1 cellular context compared by ENCODE assay signal in the genomic region with DNA sequence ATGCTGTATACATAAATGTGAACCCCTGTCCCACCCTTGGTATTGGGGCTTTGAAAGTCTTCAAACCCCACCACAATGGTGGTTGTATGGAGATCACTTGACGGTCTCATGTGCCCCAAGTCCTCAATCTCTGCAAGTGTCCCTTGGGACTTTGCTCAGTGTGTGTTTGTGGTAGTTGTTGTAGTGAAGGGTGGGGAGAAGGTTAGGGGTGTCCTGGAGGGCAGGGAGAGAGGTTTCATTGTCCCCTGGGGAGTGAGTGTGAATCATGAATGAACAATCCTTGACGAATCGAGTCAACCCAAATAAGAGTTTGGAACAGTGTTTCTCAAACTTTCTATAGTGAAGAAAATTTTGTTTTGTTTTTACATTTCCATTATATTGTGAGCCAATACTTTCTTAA.
TF ChIP-seq lines count a peak whose summit lies in the region.

No MANE protein-coding gene starts in this region.

TF ChIP-seq in HCT116, 20 proteins besides CTCF, POLR2A, EP300 and RAD21 (continued from another document):
- TF ChIP-seq, protein P1, sequence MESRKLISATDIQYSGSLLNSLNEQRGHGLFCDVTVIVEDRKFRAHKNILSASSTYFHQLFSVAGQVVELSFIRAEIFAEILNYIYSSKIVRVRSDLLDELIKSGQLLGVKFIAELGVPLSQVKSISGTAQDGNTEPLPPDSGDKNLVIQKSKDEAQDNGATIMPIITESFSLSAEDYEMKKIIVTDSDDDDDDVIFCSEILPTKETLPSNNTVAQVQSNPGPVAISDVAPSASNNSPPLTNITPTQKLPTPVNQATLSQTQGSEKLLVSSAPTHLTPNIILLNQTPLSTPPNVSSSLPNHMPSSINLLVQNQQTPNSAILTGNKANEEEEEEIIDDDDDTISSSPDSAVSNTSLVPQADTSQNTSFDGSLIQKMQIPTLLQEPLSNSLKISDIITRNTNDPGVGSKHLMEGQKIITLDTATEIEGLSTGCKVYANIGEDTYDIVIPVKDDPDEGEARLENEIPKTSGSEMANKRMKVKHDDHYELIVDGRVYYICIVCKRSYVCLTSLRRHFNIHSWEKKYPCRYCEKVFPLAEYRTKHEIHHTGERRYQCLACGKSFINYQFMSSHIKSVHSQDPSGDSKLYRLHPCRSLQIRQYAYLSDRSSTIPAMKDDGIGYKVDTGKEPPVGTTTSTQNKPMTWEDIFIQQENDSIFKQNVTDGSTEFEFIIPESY (IDR thresholded peaks at IDR 0.05; ENCODE audit: extremely low read depth, insufficient replicate concordance, low read length), result no peak
- no peak for TF ChIP-seq JUND (IDR thresholded peaks at IDR 0.05)
- no peak for TF ChIP-seq EZH2phosphoT487 (IDR thresholded peaks at IDR 0.05; ENCODE audit: borderline replicate concordance)
- no peak for TF ChIP-seq EZH2 (IDR thresholded peaks at IDR 0.05)
- TF ChIP-seq TCF7L2 (IDR thresholded peaks at IDR 0.05; ENCODE audit: borderline replicate concordance, extremely low read depth, insufficient read depth, insufficient read length), result no peak
- TF ChIP-seq ZNF274 (IDR thresholded peaks at IDR 0.05; ENCODE audit: low read depth, low read length), result no peak
- no peak for TF ChIP-seq SP1 (IDR thresholded peaks at IDR 0.05; ENCODE audit: low read depth)
- no peak for TF ChIP-seq CBX3 (IDR thresholded peaks at IDR 0.05; ENCODE audit: low read depth)
- TF ChIP-seq, protein P2, sequence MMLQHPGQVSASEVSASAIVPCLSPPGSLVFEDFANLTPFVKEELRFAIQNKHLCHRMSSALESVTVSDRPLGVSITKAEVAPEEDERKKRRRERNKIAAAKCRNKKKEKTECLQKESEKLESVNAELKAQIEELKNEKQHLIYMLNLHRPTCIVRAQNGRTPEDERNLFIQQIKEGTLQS (IDR thresholded peaks at IDR 0.05), result no peak
TF ChIP-seq in HCT116: peak in this region for 0.
